Comparison of ENCODE assay signal across 8 cellular contexts in the genomic region with DNA sequence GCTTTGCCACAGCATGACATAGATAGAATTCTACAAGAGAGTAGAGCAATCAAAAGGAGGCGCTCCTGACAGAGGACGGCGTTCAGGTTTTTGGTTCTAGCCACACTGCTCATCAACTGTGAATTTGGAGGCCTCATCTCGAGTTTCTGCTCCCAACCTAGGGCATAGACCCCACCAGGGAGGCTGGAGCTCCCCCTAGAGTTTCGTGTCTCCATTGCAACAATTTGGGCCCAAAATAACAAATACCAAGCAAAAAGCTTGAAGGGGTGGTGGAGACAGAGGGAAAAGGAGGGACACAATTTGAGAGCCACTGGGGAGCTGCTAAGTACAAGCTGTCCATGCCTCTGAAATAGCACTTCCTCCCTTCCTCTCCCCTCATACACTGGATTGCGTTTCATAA.
DNase-seq lines count a peak whose midpoint lies in the region; ATAC-seq and TF ChIP-seq lines count a peak whose summit lies in the region.

No MANE protein-coding gene starts in this region.

- peak; percentile 74 for ATAC-seq in HG02884 (IDR thresholded peaks at IDR 0.05; ENCODE audit: unreplicated experiment)

- no peak overlapping the region for H2AK5ac ChIP-seq in trophoblast cell (ENCODE audit: low read length)

- H3K4me1 ChIP-seq in A673 (ENCODE audit: insufficient read depth, low read length, poor library complexity, severe bottlenecking) (no peaks in the 10 kb centered on the region), trophoblast cell (ENCODE audit: control insufficient read depth in 1 of 2, insufficient read depth in 2 of 2, low read length in 2 of 2) (no peaks in the 10 kb centered on the region)

- peaks cover 5% of the 10 kb centered on the region for H3K9me3 Mint-ChIP-seq in activated T-cell treated with anti-CD3 and anti-CD28 coated beads, Interleukin-2, amount 50 U/mL, for 24 hours

- no peak overlapping the region for H3K4me3 ChIP-seq in A673 (ENCODE audit: low read depth, low read length, poor library complexity, severe bottlenecking)
- no peak overlapping the region for H3K4me3 ChIP-seq in dorsolateral prefrontal cortex
- no peak overlapping the region for H3K4me3 ChIP-seq in trophoblast cell (ENCODE audit: low read depth, low read length)

- no peak overlapping the region for H2AFZ ChIP-seq in trophoblast cell (ENCODE audit: insufficient read depth, low read length, poor library complexity)

- H3K79me2 ChIP-seq in trophoblast cell (ENCODE audit: control insufficient read depth, insufficient read depth, low read length, poor library complexity) = no peaks in the 10 kb centered on the region

- H3K27me3 Mint-ChIP-seq in activated T-cell treated with anti-CD3 and anti-CD28 coated beads, Interleukin-2, amount 50 U/mL, for 24 hours = no peaks in the 10 kb centered on the region

- H3K27me3 ChIP-seq in A673 (replicated peaks; ENCODE audit: insufficient read depth, low read depth, low read length, poor library complexity) = no peaks in the 10 kb centered on the region
- peaks cover 0 to 2% (median 0%) of the 10 kb centered on the region in 45 donors for H3K27me3 ChIP-seq in dorsolateral prefrontal cortex
- H3K27me3 ChIP-seq in trophoblast cell (ENCODE audit: insufficient read depth, low read length) = no peaks in the 10 kb centered on the region

- H3K4me3 Mint-ChIP-seq in activated T-cell treated with anti-CD3 and anti-CD28 coated beads, Interleukin-2, amount 50 U/mL, for 24 hours = no peak overlapping the region

- H2BK12ac ChIP-seq in trophoblast cell (ENCODE audit: low read length) = no peak overlapping the region

- no peak overlapping the region for H2BK120ac ChIP-seq in trophoblast cell (ENCODE audit: insufficient read depth, low read length, poor library complexity)

- no peak overlapping the region for H4K91ac ChIP-seq in trophoblast cell (ENCODE audit: low read depth, low read length)

- in situ Hi-C loops in GM13976 (cut with MboI; ENCODE audit: low sequenced_read_pairs, unreplicated experiment) = no loop called here

- no CpG with 5 or more reads among the region's 6 CpGs for WGBS in trophoblast cell (ENCODE audit: extremely low coverage, insufficient coverage, insufficient read length)

- no TSS peak for BruUV-seq in A673 (replicated peaks; lab: Mats Ljungman, UMichigan)

- H3K14ac ChIP-seq in trophoblast cell (ENCODE audit: low read length) = no peak overlapping the region

- intact Hi-C loops in A673 (cut with micrococcal nuclease; ENCODE audit: unreplicated experiment) (loop anchor here (5.0 kb wide), 1 partner anchor 587 kb away; no protein-coding TSS in a partner anchor), dorsolateral prefrontal cortex (cut with DNase I) (loop anchor here in 1 of 2 donors (5.0 kb wide), 2 partner anchors 372 to 582 kb away; no protein-coding TSS in a partner anchor)

- H3K4me2 ChIP-seq in trophoblast cell (ENCODE audit: low read length) = no peak overlapping the region

- no peak overlapping the region for H3K9ac ChIP-seq in trophoblast cell (ENCODE audit: low read length)

- no peak overlapping the region for H4K12ac ChIP-seq in trophoblast cell (ENCODE audit: low read depth, low read length)

- no peaks in the 10 kb centered on the region for H3K9me3 ChIP-seq in A673 (ENCODE audit: low read depth, low read length, poor library complexity, severe bottlenecking)
- peaks cover 5% of the 10 kb centered on the region for H3K9me3 ChIP-seq in trophoblast cell (ENCODE audit: insufficient read depth, low read depth, low read length)

- H3K23ac ChIP-seq in trophoblast cell (ENCODE audit: low read length) = no peak overlapping the region

- no peak overlapping the region for H4K8ac ChIP-seq in trophoblast cell (ENCODE audit: low read depth, low read length)

- no peaks in the 10 kb centered on the region for H3K4me1 Mint-ChIP-seq in activated T-cell treated with anti-CD3 and anti-CD28 coated beads, Interleukin-2, amount 50 U/mL, for 24 hours (ENCODE audit: low read depth)

- no peaks in the 10 kb centered on the region for H3K36me3 ChIP-seq in A673 (ENCODE audit: insufficient read depth, low read length, poor library complexity, severe bottlenecking)
- peaks cover 0 to 2% of the 10 kb centered on the region in 2 experiments for H3K36me3 ChIP-seq in trophoblast cell (ENCODE audit: control insufficient read depth in 1 of 2, insufficient read depth in 2 of 2, low read length in 2 of 2)

- no peak overlapping the region for H3K18ac ChIP-seq in trophoblast cell (ENCODE audit: low read length)

- CTCF ChIA-PET in A673 (lab: Charles Lee) = no interaction called here

- H2BK5ac ChIP-seq in trophoblast cell (ENCODE audit: low read depth, low read length, poor library complexity) = no peak overlapping the region

- DNase-seq in A673 (ENCODE audit: low spot score) (peak; percentile 58), GM13976 (ENCODE audit: low spot score) (peak; percentile 37), NCI-H460 (ENCODE audit: extremely low read depth, low read depth) (peak; percentile 31), dorsolateral prefrontal cortex (peak in 1 of 10 donors; percentile 34), trophoblast cell (peak; percentile 10 to 63), cerebellum (ENCODE audit: low spot score) (no peak)
- no peak for DNase-seq in activated T-cell treated with anti-CD3 and anti-CD28 coated beads, Interleukin-2, amount 50 U/mL, for 24 hours

- H3K27ac ChIP-seq in A673 (ENCODE audit: low read depth, low read length, poor library complexity, severe bottlenecking) (no peak overlapping the region), dorsolateral prefrontal cortex (no peak overlapping the region), trophoblast cell (ENCODE audit: low read depth, low read length) (no peak overlapping the region)

- TF ChIP-seq CTCF in A673 (conservative IDR thresholded peaks at IDR 0.05; ENCODE audit: low read depth, low read length) (peak; percentile 77), GM13976 (IDR thresholded peaks at IDR 0.05; ENCODE audit: borderline replicate concordance, control extremely low read depth, extremely low read depth, insufficient read depth, missing control alignments) (peak; percentile 76), dorsolateral prefrontal cortex (IDR thresholded peaks at IDR 0.05 in 54 of 56, conservative IDR thresholded peaks at IDR 0.05 in 2 of 56; ENCODE audit: low read depth in 1 of 56, partially characterized antibody in 56 of 56) (peak in 55 of 56 donors; percentile 23 to 73 (median 57))

- no peaks in the 10 kb centered on the region for H3K79me1 ChIP-seq in trophoblast cell (ENCODE audit: low read length)

- H3K27ac Mint-ChIP-seq in activated T-cell treated with anti-CD3 and anti-CD28 coated beads, Interleukin-2, amount 50 U/mL, for 24 hours = no peak overlapping the region

- H3K4ac ChIP-seq in trophoblast cell (ENCODE audit: low read depth, low read length) = no peak overlapping the region

- POLR2A ChIA-PET in A673 (lab: Charles Lee; ENCODE audit: low non-redundant PET) = no interaction called here

- H3K36me3 Mint-ChIP-seq in activated T-cell treated with anti-CD3 and anti-CD28 coated beads, Interleukin-2, amount 50 U/mL, for 24 hours (ENCODE audit: low read depth) = no peaks in the 10 kb centered on the region

Comparison
In these comparisons a context has a peak if more than half of its experiments do, and no peak if none do; other contexts are left out.
1. DNase-seq: peak in A673 (single experiment), GM13976 (single experiment), NCI-H460 (single experiment) and trophoblast cell (2 of 2); none in cerebellum (single experiment) and activated T-cell treated with anti-CD3 and anti-CD28 coated beads, Interleukin-2, amount 50 U/mL, for 24 hours (single experiment).
2. Peak in every context shown above with its lines, with median percentiles within 50 percentile points of each other: CTCF ChIP-seq.